8 cellular contexts compared by ENCODE assay signal in genomic region chr19:18173572-18174294, GRCh38. TPM values are rescaled to one million over a fixed set of nuclear protein-coding genes. Genes with fewer than 3 reads are reported as not detected.
DNase-seq lines count a peak whose midpoint lies in the region; ATAC-seq, FAIRE-seq and TF ChIP-seq lines count a peak whose summit lies in the region.

IFI30 (plus strand) TSS chr19:18173813; CDS start chr19:18173842, 29 bp downstream.

- CTCF ChIA-PET in CD8-positive, alpha-beta T cell (lab: Charles Lee): interaction anchor here (1.4 kb wide), 1 partner anchor 11 kb away, joined by 6 read pairs; no protein-coding TSS in a partner anchor

- H3K27ac ChIP-seq in CD8-positive, alpha-beta T cell (ENCODE audit: low read depth, low read length): no peak within 1 kb of the TSS

- H3K36me3 ChIP-seq in CD8-positive, alpha-beta T cell (ENCODE audit: insufficient read depth, low read length): no peaks in the 10 kb centered on the region

- H3K4me1 Mint-ChIP-seq in CD8-positive, alpha-beta T cell (ENCODE audit: low read depth): peaks cover 7% of the 10 kb centered on the region
- no peaks in the 10 kb centered on the region for H3K4me1 Mint-ChIP-seq in progenitor cell of endocrine pancreas (ENCODE audit: low read depth)

- DNase-seq in CD8-positive, alpha-beta T cell: peak in 5 of 7 experiments; percentile 41 to 73 (median 54)
- DNase-seq in GM19239 (ENCODE audit: insufficient read length, low spot score): peak; percentile 78
- peak; percentile 52 for DNase-seq in RPMI7951 (ENCODE audit: low read depth)
- DNase-seq in activated naive CD4-positive, alpha-beta T cell treated with anti-CD3 and anti-CD28 coated beads, Interleukin-2, amount 50 U/mL, for 16 hours: peak; percentile 68
- DNase-seq in cardiac septum (ENCODE audit: low spot score): peak; percentile 93
- DNase-seq in progenitor cell of endocrine pancreas (ENCODE audit: low spot score, unreplicated experiment): no peak
- no peak for DNase-seq in RCC 7860 (ENCODE audit: low spot score)

- no peaks in the 10 kb centered on the region for H3K27me3 ChIP-seq in CD8-positive, alpha-beta T cell (ENCODE audit: insufficient read depth, low read length)

- TF ChIP-seq CTCF in CD8-positive, alpha-beta T cell (IDR thresholded peaks at IDR 0.05): no peak
- TF ChIP-seq CTCF in progenitor cell of endocrine pancreas (IDR thresholded peaks at IDR 0.05; ENCODE audit: unreplicated experiment): no peak

- ATAC-seq in CD8-positive, alpha-beta T cell: peak; percentile 86
- peak; percentile 52 for ATAC-seq in HG03521 (IDR thresholded peaks at IDR 0.05; ENCODE audit: unreplicated experiment)

- no peaks in the 10 kb centered on the region for H3K9me3 ChIP-seq in CD8-positive, alpha-beta T cell (ENCODE audit: low read length)

- H3K4me3 ChIP-seq in CD8-positive, alpha-beta T cell (ENCODE audit: low read depth, low read length): peak within 1 kb of the TSS; percentile 58

- peak within 1 kb of the TSS; percentile 52 for H3K27ac Mint-ChIP-seq in CD8-positive, alpha-beta T cell
- no peak within 1 kb of the TSS for H3K27ac Mint-ChIP-seq in progenitor cell of endocrine pancreas

- intact Hi-C loops in CD8-positive, alpha-beta T cell (cut with DNase I, micrococcal nuclease): loop anchor here in 1 of 2 experiments (1.0 kb wide), 1 partner anchor 31 kb away; the partner anchor contains the start of gene RAB3A
- intact Hi-C loops in cardiac septum (cut with DNase I): no loop called here

- POLR2A ChIA-PET in CD8-positive, alpha-beta T cell (lab: Charles Lee): interaction anchor here (0.7 to 1.3 kb wide), 3 partner anchors 10 to 108 kb away, joined by 3 to 4 read pairs (median 4); no protein-coding TSS in a partner anchor

- peak; percentile 93 for FAIRE-seq in GM19239 (lab: Jason Lieb, UNC)
- FAIRE-seq in RCC 7860 (lab: Jason Lieb, UNC): no peak

- peaks cover 16% of the 10 kb centered on the region for H3K4me1 ChIP-seq in CD8-positive, alpha-beta T cell (ENCODE audit: insufficient read depth, low read length)

- no peaks in the 10 kb centered on the region for H3K27me3 Mint-ChIP-seq in CD8-positive, alpha-beta T cell (ENCODE audit: low read depth)
- peaks cover 22% of the 10 kb centered on the region for H3K27me3 Mint-ChIP-seq in progenitor cell of endocrine pancreas

- H3K9me3 Mint-ChIP-seq in CD8-positive, alpha-beta T cell: no peaks in the 10 kb centered on the region
- no peaks in the 10 kb centered on the region for H3K9me3 Mint-ChIP-seq in progenitor cell of endocrine pancreas (ENCODE audit: low read depth)

- H3K4me3 Mint-ChIP-seq in CD8-positive, alpha-beta T cell: peak within 1 kb of the TSS; percentile 87
- peak within 1 kb of the TSS; percentile 38 for H3K4me3 Mint-ChIP-seq in progenitor cell of endocrine pancreas (ENCODE audit: low read depth)

- H3K36me3 Mint-ChIP-seq in CD8-positive, alpha-beta T cell: peaks cover 7% of the 10 kb centered on the region
- H3K36me3 Mint-ChIP-seq in progenitor cell of endocrine pancreas (ENCODE audit: insufficient read depth): peaks cover 12% of the 10 kb centered on the region

RNA-seq across cellular contexts. Expression of gene IFI30, which starts in this region (rescaled TPM):
- 1 to 10 TPM; 1.6 to 1.8 TPM for total RNA-seq in CD8-positive, alpha-beta T cell
- total RNA-seq in RPMI7951 (2014; rRNA removed; shearing (Covaris generic)): 56.0 and 69.6 TPM in 2 replicates
- total RNA-seq in cardiac septum: 14.6 TPM
- not detected in 2 replicates for total RNA-seq in progenitor cell of endocrine pancreas

Comparison
In these comparisons a context has a peak if more than half of its experiments do, and no peak if none do; other contexts are left out.
1. DNase-seq: peak in CD8-positive, alpha-beta T cell (5 of 7), GM19239 (single experiment), RPMI7951 (single experiment), activated naive CD4-positive, alpha-beta T cell treated with anti-CD3 and anti-CD28 coated beads, Interleukin-2, amount 50 U/mL, for 16 hours (single experiment) and cardiac septum (single experiment); none in progenitor cell of endocrine pancreas (single experiment) and RCC 7860 (single experiment).